In genomic region chr12:130916251-130916911, GRCh38 we compare ENCODE assay signal across 8 cellular contexts. TPM values are rescaled to one million over a fixed set of nuclear protein-coding genes. Genes with fewer than 3 reads are reported as not detected.
DNase-seq lines count a peak whose midpoint lies in the region; ATAC-seq and TF ChIP-seq lines count a peak whose summit lies in the region.

No MANE protein-coding gene starts in this region.

- DNase-seq in SK-N-SH, result peak; percentile 82
- peak; percentile 83 for DNase-seq in KBM-7
- peak; percentile 83 for DNase-seq in OCI-LY7 (ENCODE audit: low spot score)
- DNase-seq in endodermal cell, result peak; percentile 86
- DNase-seq in medulla oblongata (ENCODE audit: extremely low spot score), result peak; percentile 80
- no peak for DNase-seq in type B pancreatic cell (ENCODE audit: extremely low spot score, unreplicated experiment)

- TF ChIP-seq RAD21 in SK-N-SH (IDR thresholded peaks at IDR 0.05; ENCODE audit: low read length), result peak; percentile 96

- CTCF ChIA-PET in SK-N-SH (lab: Yijun Ruan, JAX), result interaction anchor here (0.6 to 6.0 kb wide), 62 partner anchors 8 to 1081 kb away, joined by 3 to 86 read pairs (median 4); partner anchors contain the start of genes ADGRD1, EP400, MMP17 and SFSWAP
- CTCF ChIA-PET in OCI-LY7 (lab: Charles Lee; ENCODE audit: unreplicated experiment), result interaction anchor here (1.0 to 2.8 kb wide), 3 partner anchors 18 to 216 kb away, joined by 3 to 11 read pairs (median 4); no protein-coding TSS in a partner anchor

- H3K9me2 ChIP-seq in SK-N-SH, result no peaks in the 10 kb centered on the region
- no peaks in the 10 kb centered on the region for H3K9me2 ChIP-seq in OCI-LY7 (ENCODE audit: insufficient read depth, low read length)

- TF ChIP-seq CTCF in SK-N-SH (IDR thresholded peaks at IDR 0.05), result peak; percentile 31
- peak; percentile 99 for TF ChIP-seq CTCF in OCI-LY7 (conservative IDR thresholded peaks at IDR 0.05; ENCODE audit: low read length)
- peak; percentile 95 for TF ChIP-seq CTCF in endodermal cell (conservative IDR thresholded peaks at IDR 0.05)
- TF ChIP-seq CTCF in type B pancreatic cell (conservative IDR thresholded peaks at IDR 0.05), result peak; percentile 97

- H3K9me3 Mint-ChIP-seq in endodermal cell, result peaks cover 15% of the 10 kb centered on the region
- H3K9me3 Mint-ChIP-seq in type B pancreatic cell, result peaks cover 7% of the 10 kb centered on the region

- in situ Hi-C loops in KBM-7 (cut with MboI; ENCODE audit: low pct_unique_long_range_greater_than_20kb, low sequenced_read_pairs), result loop anchor here (25.0 kb wide), 1 partner anchor 196 kb away; no protein-coding TSS in a partner anchor

- no peaks in the 10 kb centered on the region for H3K27me3 ChIP-seq in SK-N-SH (ENCODE audit: insufficient read depth)
- H3K27me3 ChIP-seq in endodermal cell (ENCODE audit: control insufficient read depth, insufficient read depth, low read length, poor library complexity, severe bottlenecking), result peaks cover 5% of the 10 kb centered on the region

- H3K4me3 Mint-ChIP-seq in endodermal cell (no peak overlapping the region), type B pancreatic cell (peak overlapping the region; percentile 86)

- intact Hi-C loops in OCI-LY7 (cut with micrococcal nuclease; ENCODE audit: unreplicated experiment), result loop anchor here (1.0 to 10.0 kb wide), 6 partner anchors 63 to 538 kb away; no protein-coding TSS in a partner anchor

- H3K4me2 ChIP-seq in SK-N-SH (no peak overlapping the region), OCI-LY7 (ENCODE audit: low read length) (peak overlapping the region; percentile 66)

- H3K36me3 ChIP-seq in SK-N-SH (replicated peaks in 1 of 2; ENCODE audit: control insufficient read depth in 1 of 2, insufficient read depth in 2 of 2, low read length in 1 of 2) (no peaks in the 10 kb centered on the region), OCI-LY7 (ENCODE audit: insufficient read depth, low read length) (no peaks in the 10 kb centered on the region), endodermal cell (ENCODE audit: control insufficient read depth, insufficient read depth, low read length) (no peaks in the 10 kb centered on the region)

- H4K20me1 ChIP-seq in SK-N-SH (ENCODE audit: insufficient read depth) (no peaks in the 10 kb centered on the region), OCI-LY7 (ENCODE audit: insufficient read depth, low read length) (no peaks in the 10 kb centered on the region)

- BruUV-seq in OCI-LY7 (replicated peaks; lab: Mats Ljungman, UMichigan), result no TSS peak

- H3K79me2 ChIP-seq in SK-N-SH (ENCODE audit: insufficient read depth), result no peaks in the 10 kb centered on the region
- H3K79me2 ChIP-seq in OCI-LY7 (ENCODE audit: insufficient read depth, low read depth, low read length), result no peaks in the 10 kb centered on the region

- H3K36me3 Mint-ChIP-seq in endodermal cell (ENCODE audit: low read depth) (no peaks in the 10 kb centered on the region), type B pancreatic cell (no peaks in the 10 kb centered on the region)

- H3K9me3 ChIP-seq in SK-N-SH (peaks cover 4% of the 10 kb centered on the region), OCI-LY7 (ENCODE audit: low read length) (peaks cover 10% of the 10 kb centered on the region), endodermal cell (ENCODE audit: control insufficient read depth, low read length) (peaks cover 11% of the 10 kb centered on the region)

- 26% methylated on average over 35 of the region's 36 CpGs for WGBS in SK-N-SH (ENCODE audit: low lambda C conversion rate)
- 44 to 48% methylated on average over 22 to 36 of the region's 36 CpGs for WGBS in endodermal cell (ENCODE audit: insufficient coverage in 1 of 2, insufficient read length in 1 of 2), 2 experiments

- POLR2A ChIA-PET in SK-N-SH (lab: Yijun Ruan, JAX), result no interaction called here
- POLR2A ChIA-PET in OCI-LY7 (lab: Charles Lee), result interaction anchor here (0.6 to 1.8 kb wide), 2 partner anchors 13 to 24 kb away, joined by 3 to 5 read pairs; no protein-coding TSS in a partner anchor

- H3K4me3 ChIP-seq in SK-N-SH (ENCODE audit: low read depth in 2 of 2, low read length in 1 of 2) (peak overlapping the region in 1 of 2 experiments; percentile 32; a peak in 1 of 4 replicates), OCI-LY7 (ENCODE audit: low read depth, low read length, poor library complexity, severe bottlenecking) (peak overlapping the region; percentile 43), endodermal cell (ENCODE audit: low read length) (no peak overlapping the region)

- H3K4me1 ChIP-seq in SK-N-SH (ENCODE audit: control insufficient read depth in 1 of 2, insufficient read depth in 2 of 2, low read depth in 1 of 2, low read length in 1 of 2), result peaks cover 0 to 4% of the 10 kb centered on the region in 2 experiments; a peak in 1 of 4 replicates
- peaks cover 14% of the 10 kb centered on the region for H3K4me1 ChIP-seq in OCI-LY7 (ENCODE audit: insufficient read depth, low read length, poor library complexity, severe bottlenecking)
- no peaks in the 10 kb centered on the region for H3K4me1 ChIP-seq in endodermal cell (ENCODE audit: control insufficient read depth, insufficient read depth, low read length)

- H3K27ac ChIP-seq in SK-N-SH (ENCODE audit: low read depth in 2 of 2, low read length in 1 of 2) (no peak overlapping the region), OCI-LY7 (ENCODE audit: low read depth, low read length, poor library complexity, severe bottlenecking) (peak overlapping the region; percentile 7), endodermal cell (ENCODE audit: low read depth, low read length) (no peak overlapping the region)

- ATAC-seq in SK-N-SH treated with all-trans-retinoic acid at 6 μM for 48 hours, result no peak
- no peak for ATAC-seq in HG03108 (IDR thresholded peaks at IDR 0.05; ENCODE audit: unreplicated experiment)

- H3K9ac ChIP-seq in SK-N-SH, result no peak overlapping the region
- no peak overlapping the region for H3K9ac ChIP-seq in endodermal cell (ENCODE audit: extremely low read depth, low read length, poor library complexity, severe bottlenecking)

- H3K27me3 Mint-ChIP-seq in endodermal cell (ENCODE audit: insufficient read depth), result peaks cover 14% of the 10 kb centered on the region
- H3K27me3 Mint-ChIP-seq in type B pancreatic cell, result peaks cover 18% of the 10 kb centered on the region

- H3K27ac Mint-ChIP-seq in endodermal cell (no peak overlapping the region), type B pancreatic cell (peak overlapping the region; percentile 33)

- TF ChIP-seq EP300 in SK-N-SH (IDR thresholded peaks at IDR 0.05; ENCODE audit: borderline replicate concordance in 1 of 2, low read depth in 1 of 2, low read length in 1 of 2), result no peak

- H3K4me1 Mint-ChIP-seq in endodermal cell (no peaks in the 10 kb centered on the region), type B pancreatic cell (ENCODE audit: unreplicated experiment) (peaks cover 12% of the 10 kb centered on the region)

- no peaks in the 10 kb centered on the region for H3F3A ChIP-seq in SK-N-SH (replicated peaks; ENCODE audit: insufficient read depth)

- no peak overlapping the region for H2AFZ ChIP-seq in SK-N-SH (ENCODE audit: low read depth)
- H2AFZ ChIP-seq in OCI-LY7 (ENCODE audit: low read length), result peak overlapping the region; percentile 93; the same call in 1 of the 2 replicates

TF ChIP-seq in SK-N-SH, 30 proteins besides CTCF, POLR2A, EP300 and RAD21:
- TF ChIP-seq MEF2A (IDR thresholded peaks at IDR 0.05; ENCODE audit: borderline replicate concordance, low read depth) (no peak), RCOR1 (IDR thresholded peaks at IDR 0.05; ENCODE audit: low read length) (0 out of 2 replicates have a peak, but pooled peaks have one; percentile 35), SMC3 (IDR thresholded peaks at IDR 0.05; ENCODE audit: low read depth, low read length) (peak; percentile 81), NFIC (IDR thresholded peaks at IDR 0.05; ENCODE audit: borderline replicate concordance) (no peak)

TF ChIP-seq in SK-N-SH treated with all-trans-retinoic acid at 6 μM for 48 hours, 23 proteins besides CTCF, POLR2A, EP300 and RAD21:
- no peak for TF ChIP-seq OSR1 (CRISPR knock-in tag; IDR thresholded peaks at IDR 0.05)
- TF ChIP-seq ZFP30 (CRISPR knock-in tag; IDR thresholded peaks at IDR 0.05), result no peak
- TF ChIP-seq CSDC2 (CRISPR knock-in tag; IDR thresholded peaks at IDR 0.05), result no peak
- no peak for TF ChIP-seq GLIS3 (CRISPR knock-in tag; IDR thresholded peaks at IDR 0.05)
TF ChIP-seq in SK-N-SH treated with all-trans-retinoic acid at 6 μM for 48 hours: peak in this region for 0.

RNA-seq across cellular contexts. Expression of gene ADGRD1, which starts 37.3 kb away (rescaled TPM):
- polyA plus RNA-seq in SK-N-SH (2012; rRNA removed), result not detected in 2 replicates
- polyA plus RNA-seq in SK-N-SH (2012; cell fraction: cytosol; rRNA removed), result not detected in 2 replicates
- polyA plus RNA-seq in SK-N-SH (2012; cell fraction: nucleus; rRNA removed), result not detected in 2 replicates
- total RNA-seq in OCI-LY7 (2014; rRNA removed; shearing (Covaris generic)), result 0.95 and 1.0 TPM in 2 replicates
- total RNA-seq in OCI-LY7 (2022) (1.4 and 1.7 TPM in 2 replicates), endodermal cell (1 to 10 TPM; 1.3 to 2.9 TPM), type B pancreatic cell (ENCODE audit: low replicate concordance) (2.6 and 11.0 TPM in 2 replicates)
- polyA plus RNA-seq in endodermal cell (2013, experiment 1 of 2), result 2.3 TPM
- 1.7 TPM for polyA plus RNA-seq in endodermal cell (2013, experiment 2 of 2)

RNA-seq across cellular contexts. Expression of gene RAN, which starts 44.5 kb away (rescaled TPM):
- polyA plus RNA-seq in SK-N-SH (2012; rRNA removed), result 865 and 950 TPM in 2 replicates
- polyA plus RNA-seq in SK-N-SH (2012; cell fraction: cytosol; rRNA removed), result 1,006 and 1,490 TPM in 2 replicates
- polyA plus RNA-seq in SK-N-SH (2012; cell fraction: nucleus; rRNA removed), result 461 and 695 TPM in 2 replicates
- 1,462 and 1,858 TPM in 2 replicates for total RNA-seq in OCI-LY7 (2014; rRNA removed; shearing (Covaris generic))
- total RNA-seq in OCI-LY7 (2022), result 1,734 and 1,957 TPM in 2 replicates
- total RNA-seq in endodermal cell, result 1,000 to 10,000 TPM; 1,323 to 1,383 TPM
- 1,001 TPM for polyA plus RNA-seq in endodermal cell (2013, experiment 1 of 2)
- polyA plus RNA-seq in endodermal cell (2013, experiment 2 of 2), result 946 TPM
- 699 and 984 TPM in 2 replicates for total RNA-seq in type B pancreatic cell (ENCODE audit: low replicate concordance)

Comparison
In these comparisons a context has a peak if more than half of its experiments do, and no peak if none do; other contexts are left out.
1. CTCF ChIP-seq: peak in every context shown above with its lines; median percentile 99 in OCI-LY7; 97 in type B pancreatic cell; 95 in endodermal cell; 31 in SK-N-SH.